In the genomic region with DNA sequence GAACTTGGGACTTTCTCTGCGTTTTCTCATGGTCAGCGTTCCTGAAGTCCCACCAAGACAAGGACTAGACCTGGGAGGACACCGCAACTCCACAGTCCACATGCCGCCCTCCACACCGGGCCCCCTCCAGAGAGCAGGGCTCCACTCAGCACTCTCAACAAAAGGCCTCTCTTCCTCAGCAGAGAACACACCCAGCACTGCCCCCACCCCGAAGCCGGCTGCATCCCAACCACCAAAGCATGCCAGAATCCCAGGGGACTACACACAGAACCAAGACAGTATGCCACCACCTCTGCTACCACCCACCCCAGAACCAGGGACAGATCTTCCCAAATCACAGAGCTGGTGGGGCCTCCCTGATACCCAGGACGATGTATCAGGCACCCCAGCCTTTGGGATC, we compare ENCODE assay signal across 19 cellular contexts.
A peak's percentile ranks its signal among the peaks of the same experiment; 100 is the strongest.
DNase-seq lines count a peak whose midpoint lies in the region; ATAC-seq lines count a peak whose summit lies in the region.
"Had no signal": no experiment of that assay in that cellular context is flagged by ENCODE, and none has a peak within 500 bp of the region (broad histone marks: within the 10 kb centered on the region; RNA-seq: fewer than 3 reads in every experiment).

No MANE protein-coding gene starts in this region.

- intact Hi-C loops in activated naive CD4-positive, alpha-beta T cell treated with anti-CD3 and anti-CD28 coated beads for 36 hours (cut with micrococcal nuclease) = loop anchor here (5.0 to 10.0 kb wide), 3 partner anchors 256 to 1729 kb away; a partner anchor contains a TSS

- no peaks in the 10 kb centered on the region for H3K9me3 Mint-ChIP-seq in activated naive CD4-positive, alpha-beta T cell treated with anti-CD3 and anti-CD28 coated beads for 36 hours
- no peaks in the 10 kb centered on the region for H3K9me3 Mint-ChIP-seq in activated CD8-positive, alpha-beta memory T cell treated with anti-CD3 and anti-CD28 coated beads, Interleukin-2, amount 10 ng/mL, durations not matched to agents 7 days and 5 days (ENCODE audit: low read depth)
- H3K9me3 Mint-ChIP-seq in central memory CD8-positive, alpha-beta T cell = no peaks in the 10 kb centered on the region
- no peaks in the 10 kb centered on the region for H3K9me3 Mint-ChIP-seq in stimulated activated effector memory CD8-positive, alpha-beta T cell treated with anti-CD3 and anti-CD28 coated beads, Interleukin-12 subunit alpha, Interleukin-12 subunit beta, amount 100 ng/mL, for 72 hours

- H3K4me3 Mint-ChIP-seq in activated naive CD4-positive, alpha-beta T cell treated with anti-CD3 and anti-CD28 coated beads for 36 hours = peak overlapping the region; percentile 1
- no peak overlapping the region for H3K4me3 Mint-ChIP-seq in activated CD8-positive, alpha-beta memory T cell treated with anti-CD3 and anti-CD28 coated beads, Interleukin-2, amount 10 ng/mL, durations not matched to agents 7 days and 5 days
- peak overlapping the region; percentile 87 for H3K4me3 Mint-ChIP-seq in central memory CD8-positive, alpha-beta T cell
- no peak overlapping the region for H3K4me3 Mint-ChIP-seq in stimulated activated effector memory CD8-positive, alpha-beta T cell treated with anti-CD3 and anti-CD28 coated beads, Interleukin-12 subunit alpha, Interleukin-12 subunit beta, amount 100 ng/mL, for 72 hours
- H3K4me3 Mint-ChIP-seq: naive B cell had no signal

- H3K27ac Mint-ChIP-seq in activated naive CD4-positive, alpha-beta T cell treated with anti-CD3 and anti-CD28 coated beads for 36 hours = peak overlapping the region; percentile 95
- H3K27ac Mint-ChIP-seq in activated CD8-positive, alpha-beta memory T cell treated with anti-CD3 and anti-CD28 coated beads, Interleukin-2, amount 10 ng/mL, durations not matched to agents 7 days and 5 days = peak overlapping the region; percentile 33
- peak overlapping the region; percentile 97 for H3K27ac Mint-ChIP-seq in central memory CD8-positive, alpha-beta T cell (ENCODE audit: low read depth)
- H3K27ac Mint-ChIP-seq in stimulated activated effector memory CD8-positive, alpha-beta T cell treated with anti-CD3 and anti-CD28 coated beads, Interleukin-12 subunit alpha, Interleukin-12 subunit beta, amount 100 ng/mL, for 72 hours = peak overlapping the region; percentile 92

- DNase-seq in activated naive CD4-positive, alpha-beta T cell treated with anti-CD3 and anti-CD28 coated beads for 36 hours = peak; percentile 7
- no peak for DNase-seq in activated naive CD4-positive, alpha-beta T cell treated with anti-CD3 and anti-CD28 coated beads, Interleukin-2, amount 50 U/mL, for 16 hours
- no peak for DNase-seq in activated CD8-positive, alpha-beta memory T cell treated with anti-CD3 and anti-CD28 coated beads, Interleukin-2, amount 10 ng/mL, durations not matched to agents 7 days and 5 days
- DNase-seq in central memory CD8-positive, alpha-beta T cell (ENCODE audit: low spot score in 2 of 2) = no peak
- DNase-seq in stimulated activated effector memory CD8-positive, alpha-beta T cell treated with anti-CD3 and anti-CD28 coated beads, Interleukin-12 subunit alpha, Interleukin-12 subunit beta, amount 100 ng/mL, for 72 hours (ENCODE audit: low spot score in 2 of 2) = no peak
- DNase-seq in GM03348 (ENCODE audit: low spot score) (no peak), DMS79 treated with DMSO at 0.1 percent for 48 hours (lab: John Stamatoyannopoulos, UW) (no peak), SKM-1 (lab: John Stamatoyannopoulos, UW; ENCODE audit: unreplicated experiment) (no peak)
- DNase-seq: brain microvascular endothelial cell, colonic mucosa, DMS153, KBM-7, mesenchymal stem cell, naive B cell, NCI-H1436 treated with DMSO at 0.1 percent for 48 hours, NCI-H774, Right ventricle myocardium superior had no signal

- ATAC-seq in activated CD8-positive, alpha-beta memory T cell treated with anti-CD3 and anti-CD28 coated beads, Interleukin-2, amount 10 ng/mL, durations not matched to agents 7 days and 5 days = no peak
- ATAC-seq in central memory CD8-positive, alpha-beta T cell (replicated peaks; ENCODE audit: extremely low read depth, poor library complexity, severe bottlenecking) = no peak
- no peak for ATAC-seq in stimulated activated effector memory CD8-positive, alpha-beta T cell treated with anti-CD3 and anti-CD28 coated beads, Interleukin-12 subunit alpha, Interleukin-12 subunit beta, amount 100 ng/mL, for 72 hours
- ATAC-seq: GM12878, sciatic nerve had no signal

- H3K36me3 Mint-ChIP-seq in activated naive CD4-positive, alpha-beta T cell treated with anti-CD3 and anti-CD28 coated beads for 36 hours (ENCODE audit: low read depth) = peaks cover 50% of the 10 kb centered on the region
- H3K36me3 Mint-ChIP-seq in activated CD8-positive, alpha-beta memory T cell treated with anti-CD3 and anti-CD28 coated beads, Interleukin-2, amount 10 ng/mL, durations not matched to agents 7 days and 5 days = peaks cover 41% of the 10 kb centered on the region
- H3K36me3 Mint-ChIP-seq in central memory CD8-positive, alpha-beta T cell (ENCODE audit: insufficient read depth) = peaks cover 55% of the 10 kb centered on the region
- peaks cover 86% of the 10 kb centered on the region for H3K36me3 Mint-ChIP-seq in stimulated activated effector memory CD8-positive, alpha-beta T cell treated with anti-CD3 and anti-CD28 coated beads, Interleukin-12 subunit alpha, Interleukin-12 subunit beta, amount 100 ng/mL, for 72 hours
- H3K36me3 Mint-ChIP-seq: naive B cell had no signal

- no peaks in the 10 kb centered on the region for H3K27me3 Mint-ChIP-seq in activated naive CD4-positive, alpha-beta T cell treated with anti-CD3 and anti-CD28 coated beads for 36 hours (ENCODE audit: low read depth)
- H3K27me3 Mint-ChIP-seq in activated CD8-positive, alpha-beta memory T cell treated with anti-CD3 and anti-CD28 coated beads, Interleukin-2, amount 10 ng/mL, durations not matched to agents 7 days and 5 days = no peaks in the 10 kb centered on the region
- H3K27me3 Mint-ChIP-seq in central memory CD8-positive, alpha-beta T cell = no peaks in the 10 kb centered on the region

- CTCF ChIA-PET in activated naive CD4-positive, alpha-beta T cell treated with anti-CD3 and anti-CD28 coated beads for 36 hours (lab: Charles Lee) = interaction anchor here (2.5 kb wide), 1 partner anchor 43 kb away, joined by 7 read pairs; no protein-coding TSS in a partner anchor
- CTCF ChIA-PET in activated CD8-positive, alpha-beta memory T cell treated with anti-CD3 and anti-CD28 coated beads, Interleukin-2, amount 10 ng/mL, durations not matched to agents 7 days and 5 days (lab: Charles Lee) = no interaction called here

- H3K4me1 Mint-ChIP-seq in activated naive CD4-positive, alpha-beta T cell treated with anti-CD3 and anti-CD28 coated beads for 36 hours (ENCODE audit: low read depth) = peaks cover 94% of the 10 kb centered on the region
- H3K4me1 Mint-ChIP-seq in activated CD8-positive, alpha-beta memory T cell treated with anti-CD3 and anti-CD28 coated beads, Interleukin-2, amount 10 ng/mL, durations not matched to agents 7 days and 5 days = peaks cover 90% of the 10 kb centered on the region
- peaks cover 86% of the 10 kb centered on the region for H3K4me1 Mint-ChIP-seq in central memory CD8-positive, alpha-beta T cell
- H3K4me1 Mint-ChIP-seq in stimulated activated effector memory CD8-positive, alpha-beta T cell treated with anti-CD3 and anti-CD28 coated beads, Interleukin-12 subunit alpha, Interleukin-12 subunit beta, amount 100 ng/mL, for 72 hours = peaks cover 87% of the 10 kb centered on the region
- H3K4me1 Mint-ChIP-seq: naive B cell had no signal

Comparison
In these comparisons a context has a peak if more than half of its experiments do, and no peak if none do; other contexts are left out.
1. H3K27ac Mint-ChIP-seq: peak in every context shown above with its lines; median percentile 97 in central memory CD8-positive, alpha-beta T cell; 95 in activated naive CD4-positive, alpha-beta T cell treated with anti-CD3 and anti-CD28 coated beads for 36 hours; 92 in stimulated activated effector memory CD8-positive, alpha-beta T cell treated with anti-CD3 and anti-CD28 coated beads, Interleukin-12 subunit alpha, Interleukin-12 subunit beta, amount 100 ng/mL, for 72 hours; 33 in activated CD8-positive, alpha-beta memory T cell treated with anti-CD3 and anti-CD28 coated beads, Interleukin-2, amount 10 ng/mL, durations not matched to agents 7 days and 5 days.
2. H3K4me3 Mint-ChIP-seq: peak in activated naive CD4-positive, alpha-beta T cell treated with anti-CD3 and anti-CD28 coated beads for 36 hours (single experiment) and central memory CD8-positive, alpha-beta T cell (single experiment); none in activated CD8-positive, alpha-beta memory T cell treated with anti-CD3 and anti-CD28 coated beads, Interleukin-2, amount 10 ng/mL, durations not matched to agents 7 days and 5 days (single experiment) and stimulated activated effector memory CD8-positive, alpha-beta T cell treated with anti-CD3 and anti-CD28 coated beads, Interleukin-12 subunit alpha, Interleukin-12 subunit beta, amount 100 ng/mL, for 72 hours (single experiment).